Comparison of ENCODE assay signal across 26 cellular contexts in the genomic region with DNA sequence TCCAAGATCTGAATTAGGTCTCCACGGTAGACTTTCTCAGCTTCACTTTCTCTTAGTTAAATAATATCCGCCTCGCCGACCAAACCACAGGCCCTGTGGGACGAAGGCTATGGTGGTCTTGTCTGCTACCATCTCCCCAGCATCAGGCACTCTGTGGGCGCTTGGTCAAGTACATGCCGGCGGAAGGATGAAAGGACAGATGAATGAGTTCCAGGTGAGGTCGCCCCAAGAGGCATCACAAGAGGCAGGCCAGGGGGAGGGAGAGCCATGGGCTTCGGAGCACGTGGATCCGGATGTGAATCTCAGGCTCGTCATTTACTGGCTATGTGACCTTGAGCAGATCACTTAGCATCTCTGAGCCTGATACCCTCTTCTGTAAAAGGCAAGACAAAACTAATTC. TPM values are rescaled to one million over a fixed set of nuclear protein-coding genes. Genes with fewer than 3 reads are reported as not detected.
DNase-seq lines count a peak whose midpoint lies in the region; ATAC-seq and TF ChIP-seq lines count a peak whose summit lies in the region.
"Had no signal": no experiment of that assay in that cellular context is flagged by ENCODE, and none has a peak within 500 bp of the region (broad histone marks: within the 10 kb centered on the region; RNA-seq: fewer than 3 reads in every experiment).

No MANE protein-coding gene starts in this region.

- TF ChIP-seq CTCF in left ventricle myocardium inferior (IDR thresholded peaks at IDR 0.05; ENCODE audit: borderline replicate concordance) (no peak), right atrium auricular region (IDR thresholded peaks at IDR 0.05) (no peak), coronary artery (IDR thresholded peaks at IDR 0.05) (no peak), tibial artery (IDR thresholded peaks at IDR 0.05) (no peak), GM10248 (IDR thresholded peaks at IDR 0.05; ENCODE audit: control extremely low read depth, extremely low read depth, low read depth, missing control alignments) (no peak)

- peak overlapping the region; percentile 9 for H3K27ac ChIP-seq in left ventricle myocardium inferior (replicated peaks)
- H3K27ac ChIP-seq in right atrium auricular region, result peak overlapping the region in 1 of 2 donors; percentile 35
- H3K27ac ChIP-seq in coronary artery, result peak overlapping the region in 1 of 2 donors; percentile 93
- peak overlapping the region; percentile 55 to 80 for H3K27ac ChIP-seq in tibial artery
- H3K27ac ChIP-seq: lower lobe of right lung had no signal

- no peak for ATAC-seq in T-helper 17 cell
- ATAC-seq: activated CD4-positive, CD25-positive, alpha-beta regulatory T cell treated with anti-CD3 and anti-CD28 coated beads, Interleukin-2, amount 50 U/mL, for 24 hours; GM23338; K562; lower lobe of right lung; sciatic nerve had no signal

- H3K27me3 Mint-ChIP-seq in T-helper 17 cell, result no peaks in the 10 kb centered on the region

- H3K4me3 ChIP-seq in left ventricle myocardium inferior, result no peak overlapping the region
- H3K4me3 ChIP-seq in right atrium auricular region, result no peak overlapping the region
- no peak overlapping the region for H3K4me3 ChIP-seq in coronary artery
- no peak overlapping the region for H3K4me3 ChIP-seq in tibial artery
- H3K4me3 ChIP-seq: GM23338, K562, lower lobe of right lung, stomach had no signal

- peaks cover 50% of the 10 kb centered on the region for H3K4me1 Mint-ChIP-seq in T-helper 17 cell

- no peak for DNase-seq in left ventricle myocardium inferior
- no peak for DNase-seq in right atrium auricular region (ENCODE audit: low spot score)
- DNase-seq in T-helper 17 cell, result no peak
- DNase-seq in coronary artery (ENCODE audit: low spot score), result peak; percentile 70
- no peak for DNase-seq in tibial artery
- no peak for DNase-seq in COR-L47 (lab: John Stamatoyannopoulos, UW)
- DNase-seq in Ammon's horn (ENCODE audit: low spot score), result no peak
- DNase-seq in GM10248 (ENCODE audit: extremely low spot score), result no peak
- DNase-seq: amniotic stem cell; GDM1; kidney; lower lobe of right lung; MM.1S; NCI-H1436; NCI-H524; SHP77 treated with DMSO at 0.1 percent for 48 hours; stimulated activated CD4-positive, alpha-beta T cell treated with anti-CD3 and anti-CD28 coated beads, Interleukin-4, amount 100 ng/mL, for 4 hours; stomach; SW 1271; trophoblast cell had no signal

- H3K27me3 ChIP-seq in left ventricle myocardium inferior (ENCODE audit: low read depth) (no peaks in the 10 kb centered on the region), right atrium auricular region (no peaks in the 10 kb centered on the region), tibial artery (no peaks in the 10 kb centered on the region)
- H3K27me3 ChIP-seq: stomach had no signal

- peaks cover 12% of the 10 kb centered on the region for H3K36me3 Mint-ChIP-seq in T-helper 17 cell (ENCODE audit: low read depth)

- no peak overlapping the region for H3K4me3 Mint-ChIP-seq in T-helper 17 cell
- H3K4me3 Mint-ChIP-seq: dendritic cell treated with granulocyte-macrophage colony-stimulating factor and Interleukin-4, amounts not matched to agents 40 ng/mL and 50 ng/mL, for 4 days; GM23338; nephron had no signal

- peak overlapping the region; percentile 75 for H3K27ac Mint-ChIP-seq in T-helper 17 cell
- H3K27ac Mint-ChIP-seq: dendritic cell treated with granulocyte-macrophage colony-stimulating factor and Interleukin-4, amounts not matched to agents 40 ng/mL and 50 ng/mL, for 4 days; GM23338 had no signal

- H3K9me3 ChIP-seq in left ventricle myocardium inferior (replicated peaks) (no peaks in the 10 kb centered on the region), right atrium auricular region (no peaks in the 10 kb centered on the region), T-helper 17 cell (ENCODE audit: control insufficient read depth, low read length, poor library complexity, severe bottlenecking) (no peaks in the 10 kb centered on the region), tibial artery (no peaks in the 10 kb centered on the region)
- H3K9me3 ChIP-seq: lower lobe of right lung, stomach had no signal

- intact Hi-C loops in left ventricle myocardium inferior (cut with micrococcal nuclease), result loop anchor here (5.0 kb wide), 1 partner anchor 76 kb away; no protein-coding TSS in a partner anchor
- intact Hi-C loops in tibial artery (cut with DNase I; ENCODE audit: low total_unique reads), result no loop called here

- peaks cover 54% of the 10 kb centered on the region for H3K36me3 ChIP-seq in left ventricle myocardium inferior
- H3K36me3 ChIP-seq in right atrium auricular region, result peaks cover 65% of the 10 kb centered on the region
- peaks cover 56 to 85% (median 64%) of the 10 kb centered on the region in 3 donors for H3K36me3 ChIP-seq in tibial artery

- H3K4me1 ChIP-seq in left ventricle myocardium inferior (peaks cover 60% of the 10 kb centered on the region), right atrium auricular region (peaks cover 0 to 45% of the 10 kb centered on the region in 2 donors), tibial artery (peaks cover 5 to 58% (median 40%) of the 10 kb centered on the region in 4 donors)

- POLR2A ChIA-PET in GM10248 (lab: Yijun Ruan, JAX), result no interaction called here

- CTCF ChIA-PET in GM10248 (lab: Yijun Ruan, JAX), result interaction anchor here (1.1 to 12.7 kb wide), 8 partner anchors 9 to 112 kb away, joined by 5 to 313 read pairs (median 18); no protein-coding TSS in a partner anchor

RNA-seq across cellular contexts. Expression of gene ECE1, which starts 33.5 kb away (rescaled TPM):
- total RNA-seq in left ventricle myocardium inferior (54.7 TPM), right atrium auricular region (100 to 1,000 TPM in 1 of 2 donors, 10 to 100 TPM in 1; 83.7 to 152 TPM), T-helper 17 cell (100 to 1,000 TPM; 116 to 117 TPM)
